In genomic region chr13:29453657-29454056, GRCh38 we compare ENCODE assay signal across 1 cellular context.
TF ChIP-seq lines count a peak whose summit lies in the region.

No MANE protein-coding gene starts in this region.

TF ChIP-seq in K562, 482 proteins besides CTCF, POLR2A, EP300 and RAD21 (continued from another document):
- TF ChIP-seq ZNF407 (IDR thresholded peaks at IDR 0.05; ENCODE audit: low read depth) (no peak), ZNF740 (CRISPR knock-in tag; IDR thresholded peaks at IDR 0.05) (no peak), ZNF740 (tag; IDR thresholded peaks at IDR 0.05) (no peak), TCF3 (CRISPR knock-in tag; IDR thresholded peaks at IDR 0.05) (no peak)
